In genomic region chr15:84500165-84500889, GRCh38 we compare ENCODE assay signal across 8 cellular contexts.
DNase-seq lines count a peak whose midpoint lies in the region; ATAC-seq and TF ChIP-seq lines count a peak whose summit lies in the region.
"Not testable (repeated sequence)": the region's sequence is repeated elsewhere in the genome, so short reads cannot be mapped to it uniquely, and the experiment has no call there.

No MANE protein-coding gene starts in this region.

- not testable (repeated sequence) for H3K4me1 Mint-ChIP-seq in CD8-positive, alpha-beta T cell (ENCODE audit: low read depth); natural killer cell

- intact Hi-C loops in CD8-positive, alpha-beta T cell (cut with DNase I, micrococcal nuclease); breast epithelium (cut with DNase I; ENCODE audit: low total_unique reads); heart left ventricle (cut with DNase I); natural killer cell (cut with micrococcal nuclease); tibial artery (cut with DNase I; ENCODE audit: low total_unique reads): not testable (repeated sequence)

- not testable (repeated sequence) for H3K27ac Mint-ChIP-seq in CD8-positive, alpha-beta T cell; natural killer cell

- not testable (repeated sequence) for H3K4me3 ChIP-seq in CD8-positive, alpha-beta T cell (ENCODE audit: low read depth, low read length); WERI-Rb-1 (ENCODE audit: low read depth, low read length)
- peak overlapping the region; percentile 29 to 63 (median 42) for H3K4me3 ChIP-seq in breast epithelium
- peak overlapping the region in 10 of 12 donors; percentile 30 to 58 (median 50) for H3K4me3 ChIP-seq in heart left ventricle
- H3K4me3 ChIP-seq in tibial artery: peak overlapping the region; percentile 44 to 53

- not testable (repeated sequence) for H3K9me3 Mint-ChIP-seq in CD8-positive, alpha-beta T cell; natural killer cell

- H3K9me3 ChIP-seq in CD8-positive, alpha-beta T cell (ENCODE audit: low read length); WERI-Rb-1 (ENCODE audit: severe bottlenecking); breast epithelium; heart left ventricle; tibial artery: not testable (repeated sequence)

- ATAC-seq in CD8-positive, alpha-beta T cell; heart left ventricle; natural killer cell: not testable (repeated sequence)

- POLR2A ChIA-PET in CD8-positive, alpha-beta T cell (lab: Charles Lee): not testable (repeated sequence)

- not testable (repeated sequence) for TF ChIP-seq CTCF in CD8-positive, alpha-beta T cell (IDR thresholded peaks at IDR 0.05); WERI-Rb-1 (IDR thresholded peaks at IDR 0.05; ENCODE audit: low read depth, low read length); breast epithelium (IDR thresholded peaks at IDR 0.05); heart left ventricle (IDR thresholded peaks at IDR 0.05); natural killer cell (IDR thresholded peaks at IDR 0.05); tibial artery (IDR thresholded peaks at IDR 0.05)

- WGBS in heart left ventricle, 4 donors: 0 to 1% methylated on average over 11 to 15 of the region's 60 CpGs; no CpG with 5 or more reads in 2 of the 4 donors

- H3K27me3 Mint-ChIP-seq in CD8-positive, alpha-beta T cell (ENCODE audit: low read depth); natural killer cell (ENCODE audit: low read depth in 2 of 2): not testable (repeated sequence)

- not testable (repeated sequence) for H3K36me3 Mint-ChIP-seq in CD8-positive, alpha-beta T cell; natural killer cell

- H3K4me1 ChIP-seq in CD8-positive, alpha-beta T cell (ENCODE audit: insufficient read depth, low read length); breast epithelium; heart left ventricle; tibial artery: not testable (repeated sequence)

- not testable (repeated sequence) for H3K27me3 ChIP-seq in CD8-positive, alpha-beta T cell (ENCODE audit: insufficient read depth, low read length); WERI-Rb-1 (ENCODE audit: insufficient read depth, low read depth, severe bottlenecking); breast epithelium; heart left ventricle; tibial artery

- not testable (repeated sequence) for H3K4me3 Mint-ChIP-seq in CD8-positive, alpha-beta T cell; natural killer cell

- not testable (repeated sequence) for TF ChIP-seq POLR2A in breast epithelium (IDR thresholded peaks at IDR 0.05); heart left ventricle (IDR thresholded peaks at IDR 0.05)

- H3K27ac ChIP-seq in CD8-positive, alpha-beta T cell (ENCODE audit: low read depth, low read length); WERI-Rb-1: not testable (repeated sequence)
- H3K27ac ChIP-seq in breast epithelium (peak overlapping the region in 1 of 2 donors; percentile 87), heart left ventricle (peak overlapping the region in 8 of 12 donors; percentile 44 to 78 (median 71)), tibial artery (peak overlapping the region; percentile 70 to 75)

- CTCF ChIA-PET in CD8-positive, alpha-beta T cell (lab: Charles Lee): not testable (repeated sequence)

- H3K36me3 ChIP-seq in CD8-positive, alpha-beta T cell (ENCODE audit: insufficient read depth, low read length); WERI-Rb-1; breast epithelium; heart left ventricle; tibial artery: not testable (repeated sequence)

- peak in 6 of 7 experiments; percentile 15 to 54 (median 24) for DNase-seq in CD8-positive, alpha-beta T cell
- peak; percentile 7 for DNase-seq in WERI-Rb-1
- peak; percentile 31 for DNase-seq in activated T-cell treated with anti-CD3 and anti-CD28 coated beads for 48 hours (ENCODE audit: low read depth)
- peak in 1 of 2 donors; percentile 11 for DNase-seq in breast epithelium (ENCODE audit: low spot score in 2 of 2)
- peak; percentile 10 to 77 (median 58) for DNase-seq in heart left ventricle
- peak; percentile 14 for DNase-seq in natural killer cell
- DNase-seq in stimulated activated CD4-positive, alpha-beta T cell treated with anti-CD3 and anti-CD28 coated beads, Interleukin-2, amount 100 ng/mL, for 4 hours (ENCODE audit: low read depth): peak; percentile 53
- DNase-seq in tibial artery: peak; percentile 20 to 49
